ENCODE assay signal across 16 cellular contexts in the genomic region with DNA sequence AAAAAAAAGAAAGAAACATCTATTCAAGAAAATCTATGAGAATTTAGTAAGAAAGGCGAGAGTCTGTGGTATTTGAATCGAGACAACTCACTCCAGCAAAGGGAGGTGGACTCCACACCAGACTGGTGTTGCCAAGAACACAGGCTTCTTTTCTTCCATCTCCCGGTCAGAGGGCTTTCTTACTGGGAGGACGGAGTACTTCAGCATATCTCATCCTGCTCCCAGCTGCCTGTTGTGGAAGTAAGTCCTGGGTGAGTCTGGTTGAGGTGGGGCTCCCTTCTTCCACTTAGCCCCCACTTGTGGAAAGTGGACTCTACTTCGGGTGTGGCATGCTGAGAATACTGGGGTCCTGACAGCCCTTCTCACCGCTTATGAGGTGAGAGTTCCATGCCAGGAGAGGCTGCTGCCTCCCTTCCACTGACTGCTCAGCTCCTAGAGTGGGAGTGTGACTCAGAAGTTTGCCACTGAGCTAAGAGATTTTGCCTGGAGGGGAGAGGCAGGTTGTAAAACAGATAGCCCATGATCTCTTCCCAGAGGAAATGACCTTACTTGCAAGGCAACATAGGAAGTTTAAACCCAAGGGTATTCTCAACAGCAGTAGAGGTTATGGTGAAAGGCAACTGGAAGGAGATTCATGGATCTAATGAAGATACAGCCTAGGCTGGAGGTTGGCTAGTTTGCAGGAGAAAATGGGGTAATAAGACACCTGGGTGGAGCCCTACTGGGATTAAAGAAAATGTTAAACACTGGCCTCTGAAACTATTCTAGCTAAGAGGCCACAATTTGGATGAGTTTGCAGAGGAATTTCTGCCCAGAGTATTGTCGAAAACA. TPM values are rescaled to one million over a fixed set of nuclear protein-coding genes. Genes with fewer than 3 reads are reported as not detected.
DNase-seq lines count a peak whose midpoint lies in the region; ATAC-seq and TF ChIP-seq lines count a peak whose summit lies in the region.
"Had no signal": no experiment of that assay in that cellular context is flagged by ENCODE, and none has a peak within 500 bp of the region (broad histone marks: within the 10 kb centered on the region; RNA-seq: fewer than 3 reads in every experiment).

No MANE protein-coding gene starts in this region.

- no peaks in the 10 kb centered on the region for H3K36me3 ChIP-seq in SK-N-SH (replicated peaks in 1 of 2; ENCODE audit: control insufficient read depth in 1 of 2, insufficient read depth in 2 of 2, low read length in 1 of 2)

- H3K4me3 ChIP-seq in SK-N-SH (ENCODE audit: low read depth in 2 of 2, low read length in 1 of 2) (no peak overlapping the region), foreskin fibroblast (ENCODE audit: low read depth in 1 of 2, low read length in 2 of 2) (no peak overlapping the region)

- POLR2A ChIA-PET in SK-N-SH (lab: Yijun Ruan, JAX): interaction anchor here (0.6 to 1.5 kb wide), 2 partner anchors 12 to 19 kb away, joined by 3 to 4 read pairs; a partner anchor contains a TSS

- H3K27me3 ChIP-seq in SK-N-SH (ENCODE audit: insufficient read depth): no peaks in the 10 kb centered on the region

- H3K4me2 ChIP-seq in SK-N-SH: no peak overlapping the region

- no peak for TF ChIP-seq RAD21 in SK-N-SH (IDR thresholded peaks at IDR 0.05; ENCODE audit: low read length)

- no peaks in the 10 kb centered on the region for H3K9me2 ChIP-seq in SK-N-SH

- DNase-seq in SK-N-SH (peak; percentile 8), SW480 (ENCODE audit: low spot score) (peak; percentile 54), foreskin fibroblast (peak; percentile 54 to 83), NCI-H446 treated with DMSO at 0.1 percent for 48 hours (lab: John Stamatoyannopoulos, UW) (no peak), NOMO-1 treated with dmso at 0.1 percent for 144 hours (lab: John Stamatoyannopoulos, UW; ENCODE audit: unreplicated experiment) (no peak), hippocampal formation (lab: John Stamatoyannopoulos, UW) (no peak)
- DNase-seq: activated CD4-positive, alpha-beta memory T cell treated with anti-CD3 and anti-CD28 coated beads for 36 hours; activated naive CD4-positive, alpha-beta T cell; cerebellar nuclear complex; left colon; natural killer cell; NCI-H1694; small intestine had no signal

- no peak overlapping the region for H3K9ac ChIP-seq in SK-N-SH

- no peaks in the 10 kb centered on the region; the same call in 1 of the 2 replicates for H4K20me1 ChIP-seq in SK-N-SH (ENCODE audit: insufficient read depth)

- peaks cover 11% of the 10 kb centered on the region; the same call in 1 of the 2 replicates for H3K79me2 ChIP-seq in SK-N-SH (ENCODE audit: insufficient read depth)

- H3K27ac ChIP-seq in SK-N-SH (ENCODE audit: low read depth in 2 of 2, low read length in 1 of 2): no peak overlapping the region
- peak overlapping the region; percentile 59 for H3K27ac ChIP-seq in temporal lobe (ENCODE audit: low read depth, low read length)

- H2AFZ ChIP-seq in SK-N-SH (ENCODE audit: low read depth): peak overlapping the region; percentile 65; the same call in 1 of the 2 replicates

- H3F3A ChIP-seq in SK-N-SH (replicated peaks; ENCODE audit: insufficient read depth): no peaks in the 10 kb centered on the region

- peaks cover 0 to 16% of the 10 kb centered on the region in 2 experiments; a peak in 1 of 4 replicates for H3K4me1 ChIP-seq in SK-N-SH (ENCODE audit: control insufficient read depth in 1 of 2, insufficient read depth in 2 of 2, low read depth in 1 of 2, low read length in 1 of 2)

- 61% methylated on average over 6 of the region's 7 CpGs for WGBS in SK-N-SH (ENCODE audit: low lambda C conversion rate)

- no peak for ATAC-seq in SK-N-SH treated with all-trans-retinoic acid at 6 μM for 48 hours
- ATAC-seq: left colon, natural killer cell, T-helper 17 cell had no signal

- H3K9me3 ChIP-seq in SK-N-SH: no peaks in the 10 kb centered on the region

- CTCF ChIA-PET in SK-N-SH (lab: Yijun Ruan, JAX): interaction anchor here (0.6 to 1.8 kb wide), 2 partner anchors 19 to 105 kb away, joined by 4 to 6 read pairs; a partner anchor contains a TSS

- no peak for TF ChIP-seq EP300 in SK-N-SH (IDR thresholded peaks at IDR 0.05; ENCODE audit: borderline replicate concordance in 1 of 2, low read depth in 1 of 2, low read length in 1 of 2)

- no peak for TF ChIP-seq CTCF in SK-N-SH (IDR thresholded peaks at IDR 0.05)
- no peak for TF ChIP-seq CTCF in foreskin fibroblast (IDR thresholded peaks at IDR 0.05; ENCODE audit: low read depth, low read length)

TF ChIP-seq in SK-N-SH, 30 proteins besides CTCF, POLR2A, EP300 and RAD21:
- TF ChIP-seq, protein P1, sequence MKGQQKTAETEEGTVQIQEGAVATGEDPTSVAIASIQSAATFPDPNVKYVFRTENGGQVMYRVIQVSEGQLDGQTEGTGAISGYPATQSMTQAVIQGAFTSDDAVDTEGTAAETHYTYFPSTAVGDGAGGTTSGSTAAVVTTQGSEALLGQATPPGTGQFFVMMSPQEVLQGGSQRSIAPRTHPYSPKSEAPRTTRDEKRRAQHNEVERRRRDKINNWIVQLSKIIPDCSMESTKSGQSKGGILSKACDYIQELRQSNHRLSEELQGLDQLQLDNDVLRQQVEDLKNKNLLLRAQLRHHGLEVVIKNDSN (IDR thresholded peaks at IDR 0.05; ENCODE audit: borderline replicate concordance, low read depth): no peak
- no peak for TF ChIP-seq FOXJ3 (CRISPR knock-in tag; IDR thresholded peaks at IDR 0.05)
- TF ChIP-seq SIN3A (IDR thresholded peaks at IDR 0.05; ENCODE audit: borderline replicate concordance, low read depth, low read length): no peak
- no peak for TF ChIP-seq RCOR1 (IDR thresholded peaks at IDR 0.05; ENCODE audit: low read length)
- TF ChIP-seq RXRA (IDR thresholded peaks at IDR 0.05; ENCODE audit: borderline replicate concordance, low read depth): no peak
- TF ChIP-seq YY1 (IDR thresholded peaks at IDR 0.05; ENCODE audit: low read depth): no peak
- TF ChIP-seq NRF1 (IDR thresholded peaks at IDR 0.05; ENCODE audit: low read depth, low read length): no peak
- no peak for TF ChIP-seq MXI1 (IDR thresholded peaks at IDR 0.05; ENCODE audit: low read depth, low read length)
- TF ChIP-seq EZH2phosphoT487 (IDR thresholded peaks at IDR 0.05; ENCODE audit: borderline replicate concordance, low read depth): no peak

TF ChIP-seq in SK-N-SH treated with all-trans-retinoic acid at 6 μM for 48 hours, 23 proteins besides CTCF, POLR2A, EP300 and RAD21 (continues in another document):
- TF ChIP-seq, protein P2, sequence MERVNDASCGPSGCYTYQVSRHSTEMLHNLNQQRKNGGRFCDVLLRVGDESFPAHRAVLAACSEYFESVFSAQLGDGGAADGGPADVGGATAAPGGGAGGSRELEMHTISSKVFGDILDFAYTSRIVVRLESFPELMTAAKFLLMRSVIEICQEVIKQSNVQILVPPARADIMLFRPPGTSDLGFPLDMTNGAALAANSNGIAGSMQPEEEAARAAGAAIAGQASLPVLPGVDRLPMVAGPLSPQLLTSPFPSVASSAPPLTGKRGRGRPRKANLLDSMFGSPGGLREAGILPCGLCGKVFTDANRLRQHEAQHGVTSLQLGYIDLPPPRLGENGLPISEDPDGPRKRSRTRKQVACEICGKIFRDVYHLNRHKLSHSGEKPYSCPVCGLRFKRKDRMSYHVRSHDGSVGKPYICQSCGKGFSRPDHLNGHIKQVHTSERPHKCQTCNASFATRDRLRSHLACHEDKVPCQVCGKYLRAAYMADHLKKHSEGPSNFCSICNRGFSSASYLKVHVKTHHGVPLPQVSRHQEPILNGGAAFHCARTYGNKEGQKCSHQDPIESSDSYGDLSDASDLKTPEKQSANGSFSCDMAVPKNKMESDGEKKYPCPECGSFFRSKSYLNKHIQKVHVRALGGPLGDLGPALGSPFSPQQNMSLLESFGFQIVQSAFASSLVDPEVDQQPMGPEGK (CRISPR knock-in tag; IDR thresholded peaks at IDR 0.05; ENCODE audit: borderline replicate concordance): no peak
- TF ChIP-seq ZNF70 (CRISPR knock-in tag; IDR thresholded peaks at IDR 0.05): no peak
- no peak for TF ChIP-seq TOX (CRISPR knock-in tag; IDR thresholded peaks at IDR 0.05; ENCODE audit: borderline replicate concordance)
- no peak for TF ChIP-seq CSDC2 (CRISPR knock-in tag; IDR thresholded peaks at IDR 0.05)
- no peak for TF ChIP-seq OSR1 (CRISPR knock-in tag; IDR thresholded peaks at IDR 0.05)
- no peak for TF ChIP-seq ARNTL (CRISPR knock-in tag; IDR thresholded peaks at IDR 0.05; ENCODE audit: borderline replicate concordance, low read depth)
- no peak for TF ChIP-seq ZFP30 (CRISPR knock-in tag; IDR thresholded peaks at IDR 0.05)
- TF ChIP-seq ISL1 (CRISPR knock-in tag; IDR thresholded peaks at IDR 0.05): no peak
- TF ChIP-seq ZC3H10 (CRISPR knock-in tag; IDR thresholded peaks at IDR 0.05): no peak
- TF ChIP-seq TCF4 (CRISPR knock-in tag; IDR thresholded peaks at IDR 0.05; ENCODE audit: borderline replicate concordance): no peak
- TF ChIP-seq ZNF565 (CRISPR knock-in tag; conservative IDR thresholded peaks at IDR 0.05; ENCODE audit: low read depth): no peak
- TF ChIP-seq RARB (CRISPR knock-in tag; IDR thresholded peaks at IDR 0.05): no peak
- TF ChIP-seq ESRRG (CRISPR knock-in tag; IDR thresholded peaks at IDR 0.05): no peak
- TF ChIP-seq, protein P3, sequence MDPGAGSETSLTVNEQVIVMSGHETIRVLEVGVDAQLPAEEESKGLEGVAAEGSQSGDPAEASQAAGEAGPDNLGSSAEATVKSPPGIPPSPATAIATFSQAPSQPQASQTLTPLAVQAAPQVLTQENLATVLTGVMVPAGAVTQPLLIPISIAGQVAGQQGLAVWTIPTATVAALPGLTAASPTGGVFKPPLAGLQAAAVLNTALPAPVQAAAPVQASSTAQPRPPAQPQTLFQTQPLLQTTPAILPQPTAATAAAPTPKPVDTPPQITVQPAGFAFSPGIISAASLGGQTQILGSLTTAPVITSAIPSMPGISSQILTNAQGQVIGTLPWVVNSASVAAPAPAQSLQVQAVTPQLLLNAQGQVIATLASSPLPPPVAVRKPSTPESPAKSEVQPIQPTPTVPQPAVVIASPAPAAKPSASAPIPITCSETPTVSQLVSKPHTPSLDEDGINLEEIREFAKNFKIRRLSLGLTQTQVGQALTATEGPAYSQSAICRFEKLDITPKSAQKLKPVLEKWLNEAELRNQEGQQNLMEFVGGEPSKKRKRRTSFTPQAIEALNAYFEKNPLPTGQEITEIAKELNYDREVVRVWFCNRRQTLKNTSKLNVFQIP (CRISPR knock-in tag; IDR thresholded peaks at IDR 0.05; ENCODE audit: borderline replicate concordance, low read depth): no peak

RNA-seq across cellular contexts. Expression of a gene that starts 3.5 kb away (rescaled TPM):
- polyA plus RNA-seq in SK-N-SH (2012; rRNA removed): 1.5 and 2.8 TPM in 2 replicates
- 1.1 and 1.9 TPM in 2 replicates for polyA plus RNA-seq in SK-N-SH (2012; cell fraction: cytosol; rRNA removed)
- 5.8 and 9.2 TPM in 2 replicates for polyA plus RNA-seq in SK-N-SH (2012; cell fraction: nucleus; rRNA removed)
- 8.9 TPM for total RNA-seq in temporal lobe

RNA-seq across cellular contexts. Expression of a gene that starts 19.2 kb away (rescaled TPM):
- polyA plus RNA-seq in SK-N-SH (2012; rRNA removed): 76.2 and 89.4 TPM in 2 replicates
- polyA plus RNA-seq in SK-N-SH (2012; cell fraction: cytosol; rRNA removed): 29.3 and 48.3 TPM in 2 replicates
- 211 and 212 TPM in 2 replicates for polyA plus RNA-seq in SK-N-SH (2012; cell fraction: nucleus; rRNA removed)
- total RNA-seq in temporal lobe: 35.9 TPM

Comparison
In these comparisons a context has a peak if more than half of its experiments do, and no peak if none do; other contexts are left out.
1. DNase-seq: peak in SK-N-SH (single experiment), SW480 (single experiment) and foreskin fibroblast (2 of 2); none in NCI-H446 treated with DMSO at 0.1 percent for 48 hours (single experiment), NOMO-1 treated with dmso at 0.1 percent for 144 hours (single experiment) and hippocampal formation (0 of 2).